29 cellular contexts compared by ENCODE assay signal in the genomic region with DNA sequence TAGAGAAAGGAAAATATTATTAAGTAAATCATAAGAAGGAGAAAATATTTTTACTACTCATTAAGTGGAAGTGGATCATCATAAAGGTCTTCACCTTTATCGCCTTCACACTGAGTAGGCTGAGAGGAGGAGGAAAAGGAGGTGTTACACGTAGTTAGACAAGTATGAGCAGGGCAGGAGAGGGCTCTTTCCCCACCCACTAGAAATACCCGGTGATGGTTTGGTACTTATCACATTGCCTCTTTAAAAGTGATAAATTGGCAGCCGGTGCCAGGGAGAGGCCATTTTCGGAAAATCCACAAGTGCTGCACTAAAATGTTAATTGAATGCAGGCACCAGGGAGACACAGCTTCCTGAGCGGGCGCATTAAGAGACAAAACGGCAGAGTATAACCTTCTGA.
"Had no signal": no experiment of that assay in that cellular context is flagged by ENCODE, and none has a peak within 500 bp of the region (broad histone marks: within the 10 kb centered on the region; RNA-seq: fewer than 3 reads in every experiment).

No MANE protein-coding gene starts in this region.

- ATAC-seq: activated CD8-positive, alpha-beta T cell treated with anti-CD3 and anti-CD28 coated beads for 36 hours; activated naive CD8-positive, alpha-beta T cell treated with anti-CD3 and anti-CD28 coated beads, Interleukin-2, amount 50 U/mL, for 24 hours; activated T-cell treated with anti-CD3 and anti-CD28 coated beads, Interleukin-2, amount 50 U/mL, for 4 hours; activated T-cell treated with anti-CD3 and anti-CD28 coated beads, Interleukin-2, amount 50 U/mL, for 72 hours; activated T-helper 17 cell treated with anti-CD3 and anti-CD28 coated beads, Interleukin-2, amount 50 U/mL, for 72 hours had no signal

- H3K4me1 ChIP-seq: ascending aorta had no signal

- H3K27ac ChIP-seq: ascending aorta, cardiac muscle cell, VCaP had no signal

- DNase-seq: activated B cell treated with CpG ODN at 0.5 μM for 24 hours; activated CD4-positive, alpha-beta memory T cell treated with anti-CD3 and anti-CD28 coated beads for 36 hours; activated CD4-positive, alpha-beta T cell treated with anti-CD3 and anti-CD28 coated beads for 4 hours; activated CD4-positive, alpha-beta T cell treated with anti-CD3 and anti-CD28 coated beads, Interleukin-2, amount 10 ng/mL, durations not matched to agents 24 days and 14 days; activated CD4-positive, alpha-beta T cell treated with anti-CD3 and anti-CD28 coated beads, Interleukin-2, amount 50 U/mL, for 1 hour; activated CD4-positive, alpha-beta T cell treated with anti-CD3 and anti-CD28 coated beads, Interleukin-2, amount 50 U/mL, for 4 hours; activated CD4-positive, CD25-positive, alpha-beta regulatory T cell treated with anti-CD3 and anti-CD28 coated beads, Interleukin-2, amount 50 U/mL, for 72 hours; activated CD8-positive, alpha-beta memory T cell treated with anti-CD3 and anti-CD28 coated beads, Interleukin-2, amount 50 U/mL, for 4 hours; activated CD8-positive, alpha-beta T cell treated with anti-CD3 and anti-CD28 coated beads for 36 hours; activated gamma-delta T cell; activated naive CD4-positive, alpha-beta T cell treated with anti-CD3 and anti-CD28 coated beads, Interleukin-2, amount 10 ng/mL, durations not matched to agents 7 days and 5 days; activated naive CD4-positive, alpha-beta T cell treated with Interleukin-2 at 50 U/mL for 16 hours; activated naive CD8-positive, alpha-beta T cell treated with anti-CD3 and anti-CD28 coated beads, Interleukin-2, amount 10 ng/mL, durations not matched to agents 7 days and 5 days; activated naive CD8-positive, alpha-beta T cell treated with anti-CD3 and anti-CD28 coated beads, Interleukin-2, amount 50 U/mL, for 24 hours; activated T-cell treated with anti-CD3 and anti-CD28 coated beads for 4 hours; activated T-cell treated with anti-CD3 and anti-CD28 coated beads, Interleukin-2, amount 50 U/mL, for 1 hour; activated T-cell treated with anti-CD3 and anti-CD28 coated beads, Interleukin-2, amount 50 U/mL, for 4 hours; activated T-cell treated with anti-CD3 and anti-CD28 coated beads, Interleukin-2, amount 50 U/mL, for 72 hours; amygdala; anterior cingulate cortex; caudate nucleus; cerebellar nuclear complex; T-helper 1 cell; T-helper 2 cell; T-helper 9 cell had no signal

- H3K4me3 ChIP-seq: ascending aorta, cardiac muscle cell had no signal

- H3K9me3 ChIP-seq: ascending aorta had no signal

- H3K27me3 ChIP-seq: ascending aorta, cardiac muscle cell had no signal

- H3K36me3 ChIP-seq: ascending aorta, cardiac muscle cell had no signal
